ENCODE assay signal across 8 cellular contexts in genomic region chr12:7107181-7108041, GRCh38. TPM values are rescaled to one million over a fixed set of nuclear protein-coding genes. Genes with fewer than 3 reads are reported as not detected.
A peak's percentile ranks its signal among the peaks of the same experiment; 100 is the strongest.
DNase-seq lines count a peak whose midpoint lies in the region; ATAC-seq and TF ChIP-seq lines count a peak whose summit lies in the region.

No MANE protein-coding gene starts in this region.

- peak overlapping the region; percentile 92 for H3K9ac ChIP-seq in mammary epithelial cell (ENCODE audit: insufficient read depth, low read length)
- H3K9ac ChIP-seq in mesenchymal stem cell (ENCODE audit: low read length): peak overlapping the region; percentile 90

- peak overlapping the region; percentile 66 for H2AK5ac ChIP-seq in mesenchymal stem cell (ENCODE audit: low read length, severe bottlenecking)

- H4K8ac ChIP-seq in mesenchymal stem cell (ENCODE audit: low read length): peak overlapping the region; percentile 74

- peaks cover 36 to 45% of the 10 kb centered on the region in 2 donors for H3K36me3 Mint-ChIP-seq in CD14-positive monocyte

- H3K79me2 ChIP-seq in mammary epithelial cell (ENCODE audit: insufficient read depth, low read length): peaks cover 71% of the 10 kb centered on the region

- no peaks in the 10 kb centered on the region for H4K20me1 ChIP-seq in mammary epithelial cell (ENCODE audit: insufficient read depth, low read length)

- H4K91ac ChIP-seq in mesenchymal stem cell (ENCODE audit: low read length): peak overlapping the region; percentile 91

- no peak overlapping the region for H3K14ac ChIP-seq in mesenchymal stem cell (ENCODE audit: low read length in 2 of 2)

- H3K9me3 ChIP-seq in mammary epithelial cell (replicated peaks; ENCODE audit: insufficient read depth, low read length): no peaks in the 10 kb centered on the region
- H3K9me3 ChIP-seq in mesenchymal stem cell (ENCODE audit: control insufficient read depth, low read length): peaks cover 3% of the 10 kb centered on the region

- H3K36me3 ChIP-seq in mammary epithelial cell (ENCODE audit: insufficient read depth, low read length): no peaks in the 10 kb centered on the region
- H3K36me3 ChIP-seq in mesenchymal stem cell (ENCODE audit: control insufficient read depth in 1 of 2, insufficient read depth in 2 of 2, low read depth in 1 of 2, low read length in 2 of 2): peaks cover 6 to 37% of the 10 kb centered on the region in 2 experiments

- peak overlapping the region in 1 of 2 experiments; percentile 43 for H3K23ac ChIP-seq in mesenchymal stem cell (ENCODE audit: low read length in 2 of 2)

- no peak for TF ChIP-seq CTCF in CD14-positive monocyte (IDR thresholded peaks at IDR 0.05)
- no peak for TF ChIP-seq CTCF in LNCaP clone FGC (IDR thresholded peaks at IDR 0.05; ENCODE audit: control insufficient read depth, extremely low read depth, insufficient read depth)
- TF ChIP-seq CTCF in mammary epithelial cell (conservative IDR thresholded peaks at IDR 0.05 in 1 of 2, IDR thresholded peaks at IDR 0.05 in 1 of 2; ENCODE audit: extremely low read depth in 1 of 2, insufficient read depth in 1 of 2, low read depth in 1 of 2, low read length in 2 of 2): no peak

- POLR2A ChIA-PET in HEK293T (lab: Yijun Ruan, JAX): interaction anchor here (1.3 to 3.1 kb wide), 4 partner anchors 8 to 256 kb away, joined by 4 to 27 read pairs (median 5); partner anchors contain the start of genes C12orf57, RNU7-1 and USP5

- H3K18ac ChIP-seq in mesenchymal stem cell (ENCODE audit: low read depth in 1 of 2, low read length in 2 of 2): peak overlapping the region; percentile 55 to 92

- H3K27me3 ChIP-seq in mammary epithelial cell (ENCODE audit: insufficient read depth, low read length) (no peaks in the 10 kb centered on the region), mesenchymal stem cell (ENCODE audit: control insufficient read depth in 1 of 2, insufficient read depth in 1 of 2, low read length in 2 of 2) (no peaks in the 10 kb centered on the region)

- H3K27ac Mint-ChIP-seq in CD14-positive monocyte: peak overlapping the region in 6 of 7 donors; percentile 88 to 93 (median 92)

- peak overlapping the region; percentile 55 for H2BK15ac ChIP-seq in mesenchymal stem cell (ENCODE audit: low read depth, poor library complexity, severe bottlenecking)

- CTCF ChIA-PET in mammary epithelial cell (lab: Charles Lee; ENCODE audit: low non-redundant PET) (interaction anchor here (0.6 to 1.1 kb wide), 3 partner anchors 27 to 164 kb away, joined by 4 to 5 read pairs (median 5); partner anchors contain the start of genes C12orf57, LPCAT3 and RNU7-1), HEK293T (lab: Yijun Ruan, JAX) (interaction anchor here (0.5 to 0.7 kb wide), 3 partner anchors 141 to 735 kb away, joined by 3 to 5 read pairs (median 3); no protein-coding TSS in a partner anchor)

- H3K4ac ChIP-seq in mesenchymal stem cell (ENCODE audit: low read depth in 1 of 2, low read length in 2 of 2): peak overlapping the region; percentile 64 to 76

- TSS peak; percentile 25 for BruUV-seq in mammary epithelial cell (replicated peaks; lab: Mats Ljungman, UMichigan)

- intact Hi-C loops in CD14-positive monocyte (cut with micrococcal nuclease) (loop anchor here (2.0 to 5.0 kb wide), 2 partner anchors 185 to 239 kb away; no protein-coding TSS in a partner anchor), mammary epithelial cell (cut with micrococcal nuclease) (loop anchor here (1.0 to 2.0 kb wide), 3 partner anchors 145 to 183 kb away; partner anchors contain the start of gene C12orf57)

- H3K4me1 ChIP-seq in mammary epithelial cell (ENCODE audit: insufficient read depth, low read length) (peaks cover 23% of the 10 kb centered on the region), mesenchymal stem cell (ENCODE audit: control insufficient read depth, insufficient read depth, low read depth, low read length) (peaks cover 10% of the 10 kb centered on the region)

- H3K4me1 Mint-ChIP-seq in CD14-positive monocyte: peaks cover 35% of the 10 kb centered on the region

- peaks cover 0 to 10% (median 6%) of the 10 kb centered on the region in 7 donors for H3K9me3 Mint-ChIP-seq in CD14-positive monocyte

- peak overlapping the region in 1 of 2 experiments; percentile 70 for H2BK12ac ChIP-seq in mesenchymal stem cell (ENCODE audit: low read length in 2 of 2)

- H2BK120ac ChIP-seq in mesenchymal stem cell (ENCODE audit: low read depth, low read length): peak overlapping the region; percentile 65

- no peak for ATAC-seq in GM19397 (IDR thresholded peaks at IDR 0.05; ENCODE audit: unreplicated experiment)
- ATAC-seq in GM21619 (IDR thresholded peaks at IDR 0.05; ENCODE audit: unreplicated experiment): no peak

- H3K79me1 ChIP-seq in mesenchymal stem cell (replicated peaks; ENCODE audit: low read length, poor library complexity, severe bottlenecking): peaks cover 22% of the 10 kb centered on the region

- H3K4me2 ChIP-seq in mammary epithelial cell (ENCODE audit: insufficient read depth, low read depth, low read length) (peak overlapping the region; percentile 84), mesenchymal stem cell (ENCODE audit: low read length, poor library complexity, severe bottlenecking) (peak overlapping the region; percentile 79)

- H3K27me3 Mint-ChIP-seq in CD14-positive monocyte (ENCODE audit: low read depth in 3 of 3): peaks cover 0 to 2% (median 0%) of the 10 kb centered on the region in 3 donors

- WGBS in mammary epithelial cell (ENCODE audit: low coverage, missing lambda C conversion rate): 59% methylated on average over 9 of the region's 9 CpGs
- 88% methylated on average over 7 of the region's 9 CpGs for WGBS in mesenchymal stem cell

- dilution Hi-C loops in mammary epithelial cell (cut with HindIII; ENCODE audit: low sequenced_read_pairs): no loop called here

- in situ Hi-C loops in mammary epithelial cell (cut with MboI; ENCODE audit: low sequenced_read_pairs in 2 of 2): loop anchor here in 1 of 2 donors (5.0 kb wide), 1 partner anchor 45 kb away; the partner anchor contains the start of gene C1S

- DNase-seq in CD14-positive monocyte (ENCODE audit: low spot score) (no peak), LNCaP clone FGC (ENCODE audit: low read depth) (no peak), mammary epithelial cell (peak; percentile 47), mesenchymal stem cell (no peak), HEK293T (ENCODE audit: extremely low spot score) (no peak)
- no peak for DNase-seq in stimulated activated CD4-positive, alpha-beta T cell treated with anti-CD3 and anti-CD28 coated beads, Interleukin-4, amount 100 ng/mL, for 1 hour

- H3K4me3 ChIP-seq in LNCaP clone FGC (ENCODE audit: low read depth, low read length): peak overlapping the region; percentile 83
- H3K4me3 ChIP-seq in mammary epithelial cell (replicated peaks in 1 of 3; ENCODE audit: insufficient read depth in 1 of 3, low read depth in 2 of 3, low read length in 3 of 3): peak overlapping the region; percentile 75 to 80 (median 76)
- peak overlapping the region; percentile 66 to 87 for H3K4me3 ChIP-seq in mesenchymal stem cell (ENCODE audit: insufficient read depth in 1 of 2, low read depth in 1 of 2, low read length in 2 of 2)

- H3K27ac ChIP-seq in mammary epithelial cell (ENCODE audit: insufficient read depth, low read depth, low read length) (peak overlapping the region; percentile 81), mesenchymal stem cell (ENCODE audit: low read length, poor library complexity, severe bottlenecking) (peak overlapping the region; percentile 79)

- peak overlapping the region; percentile 93 for H2AFZ ChIP-seq in mammary epithelial cell (ENCODE audit: low read depth, low read length)
- peak overlapping the region; percentile 55 for H2AFZ ChIP-seq in mesenchymal stem cell (ENCODE audit: low read depth, low read length)

- H3K4me3 Mint-ChIP-seq in CD14-positive monocyte: peak overlapping the region; percentile 86 to 95

- H2BK5ac ChIP-seq in mesenchymal stem cell (ENCODE audit: low read depth, low read length, poor library complexity, severe bottlenecking): no peak overlapping the region

TF ChIP-seq in HEK293T, 16 proteins besides CTCF, POLR2A, EP300 and RAD21 (continues in another document):
- TF ChIP-seq ARNT (IDR thresholded peaks at IDR 0.05) (no peak), ELF4 (IDR thresholded peaks at IDR 0.05) (no peak), PKNOX1 (IDR thresholded peaks at IDR 0.05) (no peak), FOXK2 (IDR thresholded peaks at IDR 0.05) (no peak), CTBP1 (IDR thresholded peaks at IDR 0.05; ENCODE audit: borderline replicate concordance) (no peak), ZNF384 (IDR thresholded peaks at IDR 0.05) (no peak)

RNA-seq across cellular contexts. Expression of gene C1RL, which starts 1.6 kb away (rescaled TPM):
- polyA plus RNA-seq in CD14-positive monocyte (1 to 10 TPM; 4.8 to 5.6 TPM), mammary epithelial cell (16.6 TPM)
- 10 to 100 TPM; 32.1 to 38.3 TPM for total RNA-seq in mammary epithelial cell
- polyA minus RNA-seq in mammary epithelial cell: 23.6 TPM
- 18.5 TPM for polyA plus RNA-seq in mesenchymal stem cell (2013, experiment 1 of 2)
- polyA plus RNA-seq in mesenchymal stem cell (2013, experiment 2 of 2): 18.8 TPM

RNA-seq across cellular contexts. Expression of gene C1R, which starts 15.2 kb away (rescaled TPM):
- polyA plus RNA-seq in CD14-positive monocyte: under 1 TPM in 1 of 2 donors, not detected in 1; 0.14 TPM
- total RNA-seq in mammary epithelial cell: 10 to 100 TPM in 1 of 2 donors, 1 to 10 TPM in 1; 6.1 to 16.3 TPM
- 5.3 TPM for polyA plus RNA-seq in mammary epithelial cell
- polyA minus RNA-seq in mammary epithelial cell: 14.7 TPM
- 79.1 TPM for polyA plus RNA-seq in mesenchymal stem cell (2013, experiment 1 of 2)
- 79.5 TPM for polyA plus RNA-seq in mesenchymal stem cell (2013, experiment 2 of 2)

RNA-seq across cellular contexts. Expression of gene RBP5, which starts 21.3 kb away (rescaled TPM):
- not detected for polyA plus RNA-seq in CD14-positive monocyte
- total RNA-seq in mammary epithelial cell: not detected
- not detected for polyA plus RNA-seq in mammary epithelial cell
- not detected for polyA minus RNA-seq in mammary epithelial cell
- polyA plus RNA-seq in mesenchymal stem cell (2013, experiment 1 of 2): not detected
- polyA plus RNA-seq in mesenchymal stem cell (2013, experiment 2 of 2): not detected

RNA-seq across cellular contexts. Expression of gene CLSTN3, which starts 22.8 kb away (rescaled TPM):
- polyA plus RNA-seq in CD14-positive monocyte (not detected), mammary epithelial cell (14.5 TPM)
- total RNA-seq in mammary epithelial cell: 10 to 100 TPM; 15.8 to 28.6 TPM
- polyA minus RNA-seq in mammary epithelial cell: 24.4 TPM
- 16.7 TPM for polyA plus RNA-seq in mesenchymal stem cell (2013, experiment 1 of 2)
- polyA plus RNA-seq in mesenchymal stem cell (2013, experiment 2 of 2): 12.7 TPM

RNA-seq across cellular contexts. Expression of gene C1S, which starts 46.9 kb away (rescaled TPM):
- not detected for polyA plus RNA-seq in CD14-positive monocyte
- total RNA-seq in mammary epithelial cell: 10 to 100 TPM in 1 of 2 donors, 1 to 10 TPM in 1; 3.5 to 13.8 TPM
- 2.2 TPM for polyA plus RNA-seq in mammary epithelial cell
- not detected for polyA minus RNA-seq in mammary epithelial cell
- polyA plus RNA-seq in mesenchymal stem cell (2013, experiment 1 of 2): 92.4 TPM
- 91.8 TPM for polyA plus RNA-seq in mesenchymal stem cell (2013, experiment 2 of 2)
